15 cellular contexts compared by ENCODE assay signal in the genomic region with DNA sequence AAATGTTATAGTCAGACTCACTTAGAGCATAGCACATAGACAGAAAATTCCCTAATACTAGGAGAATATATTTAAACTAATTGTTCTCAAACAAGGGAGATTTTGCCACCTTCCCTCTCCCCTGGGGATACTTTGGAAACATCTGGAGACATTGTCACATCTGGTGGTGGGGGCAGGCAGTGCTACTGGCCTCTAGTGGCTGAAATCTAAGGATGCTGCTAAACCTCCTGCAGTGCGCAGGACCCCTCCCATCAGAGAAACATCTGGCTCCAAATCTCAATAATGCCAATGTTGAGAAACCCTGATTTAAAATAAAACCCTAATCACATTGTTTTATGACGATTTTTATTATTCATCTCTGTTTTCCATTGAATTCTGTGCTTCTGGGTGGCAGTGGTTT.
DNase-seq lines count a peak whose midpoint lies in the region; ATAC-seq and TF ChIP-seq lines count a peak whose summit lies in the region.
"Had no signal": no experiment of that assay in that cellular context is flagged by ENCODE, and none has a peak within 500 bp of the region (broad histone marks: within the 10 kb centered on the region; RNA-seq: fewer than 3 reads in every experiment).

No MANE protein-coding gene starts in this region.

- H3K36me3 Mint-ChIP-seq in activated T-cell treated with anti-CD3 and anti-CD28 coated beads, Interleukin-2, amount 50 U/mL, for 24 hours (ENCODE audit: low read depth), result no peaks in the 10 kb centered on the region
- no peaks in the 10 kb centered on the region for H3K36me3 Mint-ChIP-seq in naive thymus-derived CD8-positive, alpha-beta T cell
- H3K36me3 Mint-ChIP-seq: stimulated activated naive B cell treated with anti-CD40 and anti-IgM and Interleukin-4, amounts not matched to agents 10 μg/mL and 1 μg/mL and 100 μg/mL, for 72 hours had no signal

- no peak overlapping the region for H3K4me3 Mint-ChIP-seq in activated T-cell treated with anti-CD3 and anti-CD28 coated beads, Interleukin-2, amount 50 U/mL, for 24 hours
- H3K4me3 Mint-ChIP-seq in naive thymus-derived CD8-positive, alpha-beta T cell, result no peak overlapping the region
- H3K4me3 Mint-ChIP-seq: activated CD4-positive, alpha-beta T cell treated with anti-CD3 and anti-CD28 coated beads, Interleukin-2, amount 10 ng/mL, durations not matched to agents 7 days and 5 days; B cell; stimulated activated naive B cell treated with anti-CD40 and anti-IgM and Interleukin-4, amounts not matched to agents 10 μg/mL and 1 μg/mL and 100 μg/mL, for 72 hours had no signal

- H3K4me1 Mint-ChIP-seq in activated T-cell treated with anti-CD3 and anti-CD28 coated beads, Interleukin-2, amount 50 U/mL, for 24 hours (ENCODE audit: low read depth), result no peaks in the 10 kb centered on the region
- no peaks in the 10 kb centered on the region for H3K4me1 Mint-ChIP-seq in naive thymus-derived CD8-positive, alpha-beta T cell
- H3K4me1 Mint-ChIP-seq: activated CD4-positive, alpha-beta T cell treated with anti-CD3 and anti-CD28 coated beads, Interleukin-2, amount 10 ng/mL, durations not matched to agents 7 days and 5 days; B cell; stimulated activated naive B cell treated with anti-CD40 and anti-IgM and Interleukin-4, amounts not matched to agents 10 μg/mL and 1 μg/mL and 100 μg/mL, for 72 hours had no signal

- DNase-seq in AG04449 (ENCODE audit: low read depth, low spot score), result no peak
- DNase-seq in fibroblast of villous mesenchyme (ENCODE audit: low read depth), result no peak
- DNase-seq in activated T-cell treated with anti-CD3 and anti-CD28 coated beads, Interleukin-2, amount 50 U/mL, for 24 hours, result no peak
- no peak for DNase-seq in naive thymus-derived CD8-positive, alpha-beta T cell
- DNase-seq in C1 segment of cervical spinal cord (lab: John Stamatoyannopoulos, UW), result no peak
- DNase-seq: activated CD4-positive, alpha-beta T cell treated with anti-CD3 and anti-CD28 coated beads, Interleukin-2, amount 10 ng/mL, durations not matched to agents 7 days and 5 days; adrenal gland; NCI-H2081 treated with DMSO at 0.1 percent for 48 hours; stimulated activated CD4-positive, alpha-beta T cell treated with anti-CD3 and anti-CD28 coated beads, Interleukin-4, amount 100 ng/mL, for 4 hours; stimulated activated naive B cell treated with anti-CD40 and anti-IgM and Interleukin-4, amounts not matched to agents 10 μg/mL and 1 μg/mL and 100 μg/mL, for 72 hours; T-helper 1 cell had no signal

- H3K27me3 Mint-ChIP-seq in activated T-cell treated with anti-CD3 and anti-CD28 coated beads, Interleukin-2, amount 50 U/mL, for 24 hours, result peaks cover 19% of the 10 kb centered on the region
- peaks cover 0 to 6% (median 0%) of the 10 kb centered on the region in 5 donors for H3K27me3 Mint-ChIP-seq in naive thymus-derived CD8-positive, alpha-beta T cell
- H3K27me3 Mint-ChIP-seq: activated CD4-positive, alpha-beta T cell treated with anti-CD3 and anti-CD28 coated beads, Interleukin-2, amount 10 ng/mL, durations not matched to agents 7 days and 5 days had no signal

- H3K9me3 Mint-ChIP-seq in activated T-cell treated with anti-CD3 and anti-CD28 coated beads, Interleukin-2, amount 50 U/mL, for 24 hours, result no peaks in the 10 kb centered on the region
- H3K9me3 Mint-ChIP-seq in naive thymus-derived CD8-positive, alpha-beta T cell, result no peaks in the 10 kb centered on the region
- H3K9me3 Mint-ChIP-seq: activated CD4-positive, alpha-beta T cell treated with anti-CD3 and anti-CD28 coated beads, Interleukin-2, amount 10 ng/mL, durations not matched to agents 7 days and 5 days; stimulated activated naive B cell treated with anti-CD40 and anti-IgM and Interleukin-4, amounts not matched to agents 10 μg/mL and 1 μg/mL and 100 μg/mL, for 72 hours had no signal

- H3K27ac Mint-ChIP-seq in activated T-cell treated with anti-CD3 and anti-CD28 coated beads, Interleukin-2, amount 50 U/mL, for 24 hours, result no peak overlapping the region
- H3K27ac Mint-ChIP-seq in naive thymus-derived CD8-positive, alpha-beta T cell, result no peak overlapping the region
- H3K27ac Mint-ChIP-seq: activated CD4-positive, alpha-beta T cell treated with anti-CD3 and anti-CD28 coated beads, Interleukin-2, amount 10 ng/mL, durations not matched to agents 7 days and 5 days; B cell; stimulated activated naive B cell treated with anti-CD40 and anti-IgM and Interleukin-4, amounts not matched to agents 10 μg/mL and 1 μg/mL and 100 μg/mL, for 72 hours had no signal

- H3K4me3 ChIP-seq in AG04449 (ENCODE audit: low read depth, low read length) (no peak overlapping the region), GM12875 (ENCODE audit: low read depth, low read length) (no peak overlapping the region), fibroblast of villous mesenchyme (ENCODE audit: low read depth, low read length) (no peak overlapping the region)
- H3K4me3 ChIP-seq: adrenal gland had no signal

- TF ChIP-seq CTCF in AG04449 (IDR thresholded peaks at IDR 0.05; ENCODE audit: insufficient read depth, low read length, missing control alignments) (peak; percentile 2), GM12875 (IDR thresholded peaks at IDR 0.05; ENCODE audit: borderline replicate concordance, insufficient read depth, low read depth, low read length) (peak; percentile 41; the same call in 1 of the 2 replicates), fibroblast of villous mesenchyme (IDR thresholded peaks at IDR 0.05; ENCODE audit: insufficient read depth, low read depth, low read length) (peak; percentile 51)

- ATAC-seq in SK-N-SH treated with all-trans-retinoic acid at 6 μM for 48 hours, result 0 out of 3 replicates have a peak, but pooled peaks have one; percentile 20
- no peak for ATAC-seq in naive thymus-derived CD8-positive, alpha-beta T cell
- ATAC-seq in HG03039 (IDR thresholded peaks at IDR 0.05; ENCODE audit: unreplicated experiment), result no peak
- ATAC-seq: stimulated activated naive B cell treated with anti-CD40 and anti-IgM and Interleukin-4, amounts not matched to agents 10 μg/mL and 1 μg/mL and 100 μg/mL, for 72 hours had no signal

- POLR2A ChIA-PET in AG04449 (lab: Yijun Ruan, JAX), result no interaction called here
- POLR2A ChIA-PET in naive thymus-derived CD8-positive, alpha-beta T cell (lab: Charles Lee), result no interaction called here

- CTCF ChIA-PET in AG04449 (lab: Yijun Ruan, JAX), result no interaction called here

TF ChIP-seq in SK-N-SH treated with all-trans-retinoic acid at 6 μM for 48 hours, 23 proteins besides CTCF, POLR2A, EP300 and RAD21 (continues in another document):
- no peak for TF ChIP-seq ARNTL (CRISPR knock-in tag; IDR thresholded peaks at IDR 0.05; ENCODE audit: borderline replicate concordance, low read depth)
- TF ChIP-seq OSR1 (CRISPR knock-in tag; IDR thresholded peaks at IDR 0.05), result no peak
- no peak for TF ChIP-seq ZC3H10 (CRISPR knock-in tag; IDR thresholded peaks at IDR 0.05)
- TF ChIP-seq ZNF565 (CRISPR knock-in tag; conservative IDR thresholded peaks at IDR 0.05; ENCODE audit: low read depth), result no peak
- no peak for TF ChIP-seq TOX (CRISPR knock-in tag; IDR thresholded peaks at IDR 0.05; ENCODE audit: borderline replicate concordance)
- TF ChIP-seq CSRNP3 (CRISPR knock-in tag; IDR thresholded peaks at IDR 0.05), result no peak
- no peak for TF ChIP-seq POU6F1 (CRISPR knock-in tag; IDR thresholded peaks at IDR 0.05; ENCODE audit: borderline replicate concordance, low read depth)
- no peak for TF ChIP-seq RARB (CRISPR knock-in tag; IDR thresholded peaks at IDR 0.05)
- no peak for TF ChIP-seq BACH2 (CRISPR knock-in tag; IDR thresholded peaks at IDR 0.05; ENCODE audit: borderline replicate concordance)
- no peak for TF ChIP-seq CSDC2 (CRISPR knock-in tag; IDR thresholded peaks at IDR 0.05)
- TF ChIP-seq, protein P1, sequence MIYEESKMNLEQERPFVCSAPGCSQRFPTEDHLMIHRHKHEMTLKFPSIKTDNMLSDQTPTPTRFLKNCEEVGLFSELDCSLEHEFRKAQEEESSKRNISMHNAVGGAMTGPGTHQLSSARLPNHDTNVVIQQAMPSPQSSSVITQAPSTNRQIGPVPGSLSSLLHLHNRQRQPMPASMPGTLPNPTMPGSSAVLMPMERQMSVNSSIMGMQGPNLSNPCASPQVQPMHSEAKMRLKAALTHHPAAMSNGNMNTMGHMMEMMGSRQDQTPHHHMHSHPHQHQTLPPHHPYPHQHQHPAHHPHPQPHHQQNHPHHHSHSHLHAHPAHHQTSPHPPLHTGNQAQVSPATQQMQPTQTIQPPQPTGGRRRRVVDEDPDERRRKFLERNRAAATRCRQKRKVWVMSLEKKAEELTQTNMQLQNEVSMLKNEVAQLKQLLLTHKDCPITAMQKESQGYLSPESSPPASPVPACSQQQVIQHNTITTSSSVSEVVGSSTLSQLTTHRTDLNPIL (CRISPR knock-in tag; IDR thresholded peaks at IDR 0.05; ENCODE audit: low read depth), result no peak
- TF ChIP-seq ESRRG (CRISPR knock-in tag; IDR thresholded peaks at IDR 0.05), result no peak
- TF ChIP-seq GLIS3 (CRISPR knock-in tag; IDR thresholded peaks at IDR 0.05), result no peak
- TF ChIP-seq ZFP3 (CRISPR knock-in tag; IDR thresholded peaks at IDR 0.05), result no peak
- TF ChIP-seq ISL1 (CRISPR knock-in tag; IDR thresholded peaks at IDR 0.05), result no peak
- no peak for TF ChIP-seq ZNF8 (CRISPR knock-in tag; IDR thresholded peaks at IDR 0.05)
